ENCODE assay signal across 22 cellular contexts in genomic region chr19:14120497-14120780, GRCh38. TPM values are rescaled to one million over a fixed set of nuclear protein-coding genes. Genes with fewer than 3 reads are reported as not detected.
DNase-seq lines count a peak whose midpoint lies in the region; ATAC-seq and TF ChIP-seq lines count a peak whose summit lies in the region.
"Had no signal": no experiment of that assay in that cellular context is flagged by ENCODE, and none has a peak within 500 bp of the region (broad histone marks: within the 10 kb centered on the region; RNA-seq: fewer than 3 reads in every experiment).

No MANE protein-coding gene starts in this region.

- H3K79me2 ChIP-seq in osteoblast (ENCODE audit: insufficient read depth, low read length) = peaks cover 19% of the 10 kb centered on the region

- no peak for DNase-seq in CD14-positive monocyte (ENCODE audit: low spot score)
- DNase-seq in ascending aorta (ENCODE audit: low spot score in 2 of 2) = no peak
- DNase-seq in osteoblast (ENCODE audit: insufficient read length, low spot score, missing footprints) = peak; percentile 51
- no peak for DNase-seq in NK-92 treated with Interleukin-12 subunit alpha and Interleukin-12 subunit beta, amount 100 ng/mL, for 24 hours (lab: John Stamatoyannopoulos, UW)
- DNase-seq in kidney tubule cell (ENCODE audit: low spot score) = no peak
- DNase-seq: activated CD4-positive, alpha-beta T cell treated with anti-CD3 and anti-CD28 coated beads, Interleukin-2, amount 10 ng/mL, durations not matched to agents 7 days and 5 days; activated naive CD4-positive, alpha-beta T cell treated with anti-CD3 and anti-CD28 coated beads, Interleukin-2, amount 10 ng/mL, durations not matched to agents 7 days and 5 days; amygdala; CD4-positive, CD25-positive, alpha-beta regulatory T cell; dermis blood vessel endothelial cell; naive thymus-derived CD4-positive, alpha-beta T cell; NCI-H1092 treated with DMSO at 0.1 percent for 48 hours; NCI-H2029 treated with DMSO at 0.1 percent for 48 hours; NCI-H226; NCI-H774; stimulated activated CD8-positive, alpha-beta memory T cell treated with anti-CD3 and anti-CD28 coated beads, Interleukin-4, amount 100 ng/mL, for 48 hours; WERI-Rb-1 had no signal

- TF ChIP-seq CTCF in CD14-positive monocyte (IDR thresholded peaks at IDR 0.05) (no peak), ascending aorta (IDR thresholded peaks at IDR 0.05) (no peak), osteoblast (IDR thresholded peaks at IDR 0.05; ENCODE audit: extremely low read depth, low read depth, low read length) (no peak)

- H3K4me3 ChIP-seq in ascending aorta (no peak overlapping the region), osteoblast (ENCODE audit: insufficient read depth, low read length) (no peak overlapping the region), subcutaneous abdominal adipose tissue (ENCODE audit: low read depth in 1 of 5, low read length in 5 of 5) (no peak overlapping the region)

- H3K9me3 ChIP-seq in ascending aorta (no peaks in the 10 kb centered on the region), osteoblast (ENCODE audit: low read depth, low read length) (no peaks in the 10 kb centered on the region), subcutaneous abdominal adipose tissue (ENCODE audit: control insufficient read depth in 5 of 5, low read length in 5 of 5) (no peaks in the 10 kb centered on the region)

- H3K36me3 ChIP-seq in ascending aorta (no peaks in the 10 kb centered on the region), osteoblast (ENCODE audit: insufficient read depth, low read length) (peaks cover 3% of the 10 kb centered on the region), subcutaneous abdominal adipose tissue (ENCODE audit: control insufficient read depth in 5 of 5, insufficient read depth in 5 of 5, low read length in 5 of 5) (no peaks in the 10 kb centered on the region)

- peaks cover 10% of the 10 kb centered on the region for H4K20me1 ChIP-seq in osteoblast (ENCODE audit: insufficient read depth, low read length)

- no peak for ATAC-seq in HG03565 (IDR thresholded peaks at IDR 0.05; ENCODE audit: unreplicated experiment)
- ATAC-seq: naive thymus-derived CD4-positive, alpha-beta T cell had no signal

- no peaks in the 10 kb centered on the region for H3K9me3 Mint-ChIP-seq in CD14-positive monocyte
- H3K9me3 Mint-ChIP-seq: activated CD4-positive, alpha-beta T cell treated with anti-CD3 and anti-CD28 coated beads, Interleukin-2, amount 10 ng/mL, durations not matched to agents 7 days and 5 days; activated naive CD4-positive, alpha-beta T cell treated with anti-CD3 and anti-CD28 coated beads, Interleukin-2, amount 10 ng/mL, durations not matched to agents 7 days and 5 days; IgD-negative memory B cell; mesothelial cell of epicardium had no signal

- H3K4me1 ChIP-seq in ascending aorta (peaks cover 8 to 28% of the 10 kb centered on the region in 2 donors), osteoblast (ENCODE audit: insufficient read depth, low read length) (peaks cover 28% of the 10 kb centered on the region), subcutaneous abdominal adipose tissue (ENCODE audit: control insufficient read depth in 5 of 5, insufficient read depth in 5 of 5, low read length in 5 of 5) (peaks cover 18 to 47% (median 41%) of the 10 kb centered on the region in 5 donors)

- no peak overlapping the region for H3K4me3 Mint-ChIP-seq in CD14-positive monocyte
- H3K4me3 Mint-ChIP-seq: activated CD4-positive, alpha-beta T cell treated with anti-CD3 and anti-CD28 coated beads, Interleukin-2, amount 10 ng/mL, durations not matched to agents 7 days and 5 days; activated naive CD4-positive, alpha-beta T cell treated with anti-CD3 and anti-CD28 coated beads, Interleukin-2, amount 10 ng/mL, durations not matched to agents 7 days and 5 days; mesothelial cell of epicardium had no signal

- H3K27ac Mint-ChIP-seq in CD14-positive monocyte = peak overlapping the region in 5 of 7 donors; percentile 100
- H3K27ac Mint-ChIP-seq: activated naive CD4-positive, alpha-beta T cell treated with anti-CD3 and anti-CD28 coated beads, Interleukin-2, amount 10 ng/mL, durations not matched to agents 7 days and 5 days; CD4-positive, CD25-positive, alpha-beta regulatory T cell; IgD-negative memory B cell had no signal

- peak overlapping the region; percentile 92 to 99 for H3K27ac ChIP-seq in ascending aorta
- no peak overlapping the region for H3K27ac ChIP-seq in osteoblast (ENCODE audit: low read depth, low read length)
- peak overlapping the region; percentile 99 for H3K27ac ChIP-seq in subcutaneous abdominal adipose tissue (ENCODE audit: low read depth, low read length)

- no peaks in the 10 kb centered on the region for H3K27me3 Mint-ChIP-seq in CD14-positive monocyte (ENCODE audit: low read depth in 3 of 3)
- H3K27me3 Mint-ChIP-seq: activated CD4-positive, alpha-beta T cell treated with anti-CD3 and anti-CD28 coated beads, Interleukin-2, amount 10 ng/mL, durations not matched to agents 7 days and 5 days; activated naive CD4-positive, alpha-beta T cell treated with anti-CD3 and anti-CD28 coated beads, Interleukin-2, amount 10 ng/mL, durations not matched to agents 7 days and 5 days; CD4-positive, CD25-positive, alpha-beta regulatory T cell; IgD-negative memory B cell; naive thymus-derived CD4-positive, alpha-beta T cell had no signal

- no peak overlapping the region for H3K4me2 ChIP-seq in osteoblast (ENCODE audit: insufficient read depth, low read length)

- intact Hi-C loops in CD14-positive monocyte (cut with micrococcal nuclease) = no loop called here
- intact Hi-C loops in ascending aorta (cut with DNase I) = no loop called here

- H3K9ac ChIP-seq in subcutaneous abdominal adipose tissue (ENCODE audit: low read length in 5 of 5) = peak overlapping the region in 2 of 5 donors; percentile 37 to 91

- H3K27me3 ChIP-seq in ascending aorta (no peaks in the 10 kb centered on the region), osteoblast (ENCODE audit: insufficient read depth, low read length) (no peaks in the 10 kb centered on the region), subcutaneous abdominal adipose tissue (ENCODE audit: control insufficient read depth in 5 of 5, insufficient read depth in 4 of 5, low read length in 5 of 5) (no peaks in the 10 kb centered on the region)

- H3K4me1 Mint-ChIP-seq in CD14-positive monocyte = peaks cover 39% of the 10 kb centered on the region

- H2AFZ ChIP-seq in osteoblast (ENCODE audit: low read length) = no peak overlapping the region

- H3K36me3 Mint-ChIP-seq in CD14-positive monocyte = peaks cover 10 to 21% of the 10 kb centered on the region in 2 donors
- H3K36me3 Mint-ChIP-seq: mesothelial cell of epicardium had no signal

RNA-seq across cellular contexts. Expression of gene PRKACA, which starts 2.9 kb away (rescaled TPM):
- 1 to 10 TPM; 2.0 to 3.8 TPM for polyA plus RNA-seq in CD14-positive monocyte
- total RNA-seq in ascending aorta (92.6 TPM), osteoblast (45.6 and 56.3 TPM in 2 replicates)

RNA-seq across cellular contexts. Expression of gene ASF1B, which starts 15.9 kb away (rescaled TPM):
- polyA plus RNA-seq in CD14-positive monocyte = 10 to 100 TPM in 1 of 2 donors, 1 to 10 TPM in 1; 9.2 to 13.4 TPM
- total RNA-seq in ascending aorta = 7.8 TPM
- total RNA-seq in osteoblast = 1.1 and 2.7 TPM in 2 replicates

RNA-seq across cellular contexts. Expression of gene SAMD1, which starts 29.9 kb away (rescaled TPM):
- 1 to 10 TPM in 1 of 2 donors, under 1 TPM in 1; 0.78 to 1.4 TPM for polyA plus RNA-seq in CD14-positive monocyte
- 9.4 TPM for total RNA-seq in ascending aorta
- 16.2 and 27.9 TPM in 2 replicates for total RNA-seq in osteoblast

RNA-seq across cellular contexts. Expression of gene C19orf67, which starts 34.9 kb away (rescaled TPM):
- not detected for polyA plus RNA-seq in CD14-positive monocyte
- not detected for total RNA-seq in ascending aorta
- total RNA-seq in osteoblast = not detected in 2 replicates
- total RNA-seq: activated CD4-positive, alpha-beta T cell treated with anti-CD3 and anti-CD28 coated beads, Interleukin-2, amount 10 ng/mL, durations not matched to agents 7 days and 5 days; CD4-positive, CD25-positive, alpha-beta regulatory T cell; dermis blood vessel endothelial cell; subcutaneous adipose tissue had no signal
- polyA plus RNA-seq: CD4-positive, CD25-positive, alpha-beta regulatory T cell; IgD-negative memory B cell; naive thymus-derived CD4-positive, alpha-beta T cell had no signal

RNA-seq across cellular contexts. Expression of gene MISP3, which starts 47.9 kb away (rescaled TPM):
- under 1 TPM; 0.42 to 0.52 TPM for polyA plus RNA-seq in CD14-positive monocyte
- 6.0 TPM for total RNA-seq in ascending aorta
- total RNA-seq in osteoblast = 0.59 and 1.1 TPM in 2 replicates
